ENCODE assay signal across 10 cellular contexts in the genomic region with DNA sequence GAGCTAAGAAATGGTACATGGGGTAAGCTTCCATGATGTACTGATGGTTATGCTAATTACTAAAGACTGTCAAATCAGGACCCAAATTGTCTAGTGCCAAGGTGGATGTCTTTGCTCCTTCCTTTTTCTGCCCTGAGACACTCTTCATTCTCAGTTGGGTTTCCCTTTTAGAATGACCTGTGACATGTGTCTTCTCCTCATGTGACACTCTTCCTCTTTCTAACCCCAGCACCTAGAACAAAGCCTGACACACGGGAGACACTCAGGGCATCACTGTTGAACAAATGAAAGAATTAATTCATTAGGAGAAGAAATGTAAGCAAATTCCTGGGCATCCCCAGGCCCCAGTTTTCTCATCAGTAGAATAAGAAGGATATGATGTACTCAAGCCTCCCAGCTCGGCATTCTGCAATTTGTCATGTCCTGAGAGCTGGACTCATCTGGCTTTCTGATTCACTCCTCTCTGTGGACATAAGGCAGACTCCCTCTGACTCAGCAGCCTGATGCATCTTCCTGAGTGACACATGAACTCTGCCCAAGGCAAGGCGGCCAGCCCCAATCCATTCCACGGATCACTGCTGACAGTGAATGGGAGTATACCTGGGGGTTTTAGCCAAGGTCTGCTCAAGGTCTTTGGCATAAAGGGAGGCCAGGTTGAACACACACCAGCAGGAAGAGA.
A peak's percentile ranks its signal among the peaks of the same experiment; 100 is the strongest.
DNase-seq lines count a peak whose midpoint lies in the region; ATAC-seq and TF ChIP-seq lines count a peak whose summit lies in the region.
"Had no signal": no experiment of that assay in that cellular context is flagged by ENCODE, and none has a peak within 500 bp of the region (broad histone marks: within the 10 kb centered on the region; RNA-seq: fewer than 3 reads in every experiment).

No MANE protein-coding gene starts in this region.

- intact Hi-C loops in left colon (cut with DNase I, micrococcal nuclease): no loop called here

- H3K4me1 Mint-ChIP-seq in type B pancreatic cell (ENCODE audit: unreplicated experiment): peaks cover 43% of the 10 kb centered on the region
- peaks cover 0 to 4% of the 10 kb centered on the region in 2 donors for H3K4me1 Mint-ChIP-seq in natural killer cell treated with Interleukin-12 subunit alpha and Interleukin-12 subunit beta and Interleukin-15 and Interleukin-18, amount 100 ng/mL, for 72 hours (ENCODE audit: low read depth in 2 of 2)
- peaks cover 5% of the 10 kb centered on the region for H3K4me1 Mint-ChIP-seq in activated naive CD8-positive, alpha-beta T cell treated with anti-CD3 and anti-CD28 coated beads, Interleukin-2, amount 50 U/mL, for 24 hours

- H3K27ac Mint-ChIP-seq in type B pancreatic cell: peak overlapping the region; percentile 84
- no peak overlapping the region for H3K27ac Mint-ChIP-seq in natural killer cell treated with Interleukin-12 subunit alpha and Interleukin-12 subunit beta and Interleukin-15 and Interleukin-18, amount 100 ng/mL, for 72 hours
- no peak overlapping the region for H3K27ac Mint-ChIP-seq in activated naive CD8-positive, alpha-beta T cell treated with anti-CD3 and anti-CD28 coated beads, Interleukin-2, amount 50 U/mL, for 24 hours
- H3K27ac Mint-ChIP-seq: B cell had no signal

- no peaks in the 10 kb centered on the region for H3K36me3 Mint-ChIP-seq in type B pancreatic cell
- no peaks in the 10 kb centered on the region for H3K36me3 Mint-ChIP-seq in natural killer cell treated with Interleukin-12 subunit alpha and Interleukin-12 subunit beta and Interleukin-15 and Interleukin-18, amount 100 ng/mL, for 72 hours
- H3K36me3 Mint-ChIP-seq in activated naive CD8-positive, alpha-beta T cell treated with anti-CD3 and anti-CD28 coated beads, Interleukin-2, amount 50 U/mL, for 24 hours (ENCODE audit: low read depth): no peaks in the 10 kb centered on the region

- peak overlapping the region; percentile 1 for H3K4me3 Mint-ChIP-seq in type B pancreatic cell
- H3K4me3 Mint-ChIP-seq in natural killer cell treated with Interleukin-12 subunit alpha and Interleukin-12 subunit beta and Interleukin-15 and Interleukin-18, amount 100 ng/mL, for 72 hours: no peak overlapping the region
- H3K4me3 Mint-ChIP-seq in activated naive CD8-positive, alpha-beta T cell treated with anti-CD3 and anti-CD28 coated beads, Interleukin-2, amount 50 U/mL, for 24 hours: no peak overlapping the region
- H3K4me3 Mint-ChIP-seq: B cell had no signal

- peaks cover 35% of the 10 kb centered on the region for H3K27me3 Mint-ChIP-seq in type B pancreatic cell
- peaks cover 16 to 23% of the 10 kb centered on the region in 2 donors for H3K27me3 Mint-ChIP-seq in natural killer cell treated with Interleukin-12 subunit alpha and Interleukin-12 subunit beta and Interleukin-15 and Interleukin-18, amount 100 ng/mL, for 72 hours
- peaks cover 35% of the 10 kb centered on the region for H3K27me3 Mint-ChIP-seq in activated naive CD8-positive, alpha-beta T cell treated with anti-CD3 and anti-CD28 coated beads, Interleukin-2, amount 50 U/mL, for 24 hours

- no peaks in the 10 kb centered on the region for H3K9me3 Mint-ChIP-seq in type B pancreatic cell
- no peaks in the 10 kb centered on the region for H3K9me3 Mint-ChIP-seq in natural killer cell treated with Interleukin-12 subunit alpha and Interleukin-12 subunit beta and Interleukin-15 and Interleukin-18, amount 100 ng/mL, for 72 hours
- no peaks in the 10 kb centered on the region for H3K9me3 Mint-ChIP-seq in activated naive CD8-positive, alpha-beta T cell treated with anti-CD3 and anti-CD28 coated beads, Interleukin-2, amount 50 U/mL, for 24 hours

- peak; percentile 54 for ATAC-seq in left colon
- ATAC-seq in natural killer cell treated with Interleukin-12 subunit alpha and Interleukin-12 subunit beta and Interleukin-15 and Interleukin-18, amount 100 ng/mL, for 72 hours: no peak
- ATAC-seq in activated naive CD8-positive, alpha-beta T cell treated with anti-CD3 and anti-CD28 coated beads, Interleukin-2, amount 50 U/mL, for 24 hours: no peak

- no peak for TF ChIP-seq CTCF in type B pancreatic cell (conservative IDR thresholded peaks at IDR 0.05)

- DNase-seq in NOMO-1 treated with DMSO at 0.1 percent for 48 hours (lab: John Stamatoyannopoulos, UW; ENCODE audit: unreplicated experiment): peak; percentile 63
- DNase-seq in NOMO-1 treated with dmso at 0.1 percent for 144 hours (lab: John Stamatoyannopoulos, UW; ENCODE audit: unreplicated experiment): no peak
- peak; percentile 99 for DNase-seq in amniotic epithelial cell (ENCODE audit: low read depth)
- DNase-seq in left colon: peak; percentile 37 to 71
- no peak for DNase-seq in type B pancreatic cell (ENCODE audit: extremely low spot score, unreplicated experiment)
- no peak for DNase-seq in natural killer cell treated with Interleukin-12 subunit alpha and Interleukin-12 subunit beta and Interleukin-15 and Interleukin-18, amount 100 ng/mL, for 72 hours (ENCODE audit: low spot score)
- DNase-seq in cerebellum (ENCODE audit: low spot score): no peak
- DNase-seq in activated naive CD8-positive, alpha-beta T cell treated with anti-CD3 and anti-CD28 coated beads, Interleukin-2, amount 50 U/mL, for 24 hours: no peak
- DNase-seq: NCI-H2081 treated with DMSO at 0.1 percent for 48 hours had no signal

Comparison
In these comparisons a context has a peak if more than half of its experiments do, and no peak if none do; other contexts are left out.
1. DNase-seq: peak in NOMO-1 treated with DMSO at 0.1 percent for 48 hours (single experiment), amniotic epithelial cell (single experiment) and left colon (2 of 2); none in NOMO-1 treated with dmso at 0.1 percent for 144 hours (single experiment), type B pancreatic cell (single experiment), natural killer cell treated with Interleukin-12 subunit alpha and Interleukin-12 subunit beta and Interleukin-15 and Interleukin-18, amount 100 ng/mL, for 72 hours (single experiment), cerebellum (single experiment) and activated naive CD8-positive, alpha-beta T cell treated with anti-CD3 and anti-CD28 coated beads, Interleukin-2, amount 50 U/mL, for 24 hours (single experiment).